Comparison of ENCODE assay signal across 8 cellular contexts in the genomic region with DNA sequence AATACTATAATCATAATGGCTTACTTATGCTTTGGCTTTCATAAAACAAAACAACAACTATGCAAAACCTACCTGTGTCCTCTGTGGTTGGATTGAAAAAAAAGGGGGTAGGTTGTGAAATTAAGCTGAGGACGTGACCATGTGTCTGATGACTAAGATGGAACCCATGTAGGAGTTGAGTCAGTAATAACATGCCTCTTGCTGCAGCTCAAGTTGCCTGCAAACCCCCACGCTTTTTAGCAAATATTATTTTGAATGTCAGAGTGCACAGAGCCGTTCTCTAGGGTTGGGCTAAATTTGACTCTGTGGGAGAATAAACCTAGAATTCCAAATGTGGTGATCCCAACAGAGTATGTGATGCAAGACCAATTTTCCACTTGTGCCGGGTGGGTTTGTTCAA.
DNase-seq lines count a peak whose midpoint lies in the region; ATAC-seq and TF ChIP-seq lines count a peak whose summit lies in the region.

No MANE protein-coding gene starts in this region.

- TF ChIP-seq POLR2A in GM18505 (IDR thresholded peaks at IDR 0.05; ENCODE audit: borderline replicate concordance, extremely low read depth, insufficient read depth, insufficient read length) = no peak

- ATAC-seq in GM19395 (IDR thresholded peaks at IDR 0.05; ENCODE audit: unreplicated experiment) (peak; percentile 75), HG03135 (IDR thresholded peaks at IDR 0.05; ENCODE audit: unreplicated experiment) (peak; percentile 61), GM18505 (IDR thresholded peaks at IDR 0.05; ENCODE audit: unreplicated experiment) (no peak), left lobe of liver (no peak)

- DNase-seq in EL (peak; percentile 29), amniotic epithelial cell (ENCODE audit: low read depth) (peak; percentile 81), GF-D8 (lab: John Stamatoyannopoulos, UW) (no peak), NCI-H2081 treated with DMSO at 0.1 percent for 48 hours (lab: John Stamatoyannopoulos, UW) (no peak), left lobe of liver (ENCODE audit: low spot score) (no peak)

Comparison
In these comparisons a context has a peak if more than half of its experiments do, and no peak if none do; other contexts are left out.
1. DNase-seq: peak in EL (single experiment) and amniotic epithelial cell (single experiment); none in GF-D8 (single experiment), NCI-H2081 treated with DMSO at 0.1 percent for 48 hours (single experiment) and left lobe of liver (single experiment).
2. ATAC-seq: peak in GM19395 (single experiment) and HG03135 (single experiment); none in GM18505 (single experiment) and left lobe of liver (single experiment).